1 cellular context compared by ENCODE assay signal in the genomic region with DNA sequence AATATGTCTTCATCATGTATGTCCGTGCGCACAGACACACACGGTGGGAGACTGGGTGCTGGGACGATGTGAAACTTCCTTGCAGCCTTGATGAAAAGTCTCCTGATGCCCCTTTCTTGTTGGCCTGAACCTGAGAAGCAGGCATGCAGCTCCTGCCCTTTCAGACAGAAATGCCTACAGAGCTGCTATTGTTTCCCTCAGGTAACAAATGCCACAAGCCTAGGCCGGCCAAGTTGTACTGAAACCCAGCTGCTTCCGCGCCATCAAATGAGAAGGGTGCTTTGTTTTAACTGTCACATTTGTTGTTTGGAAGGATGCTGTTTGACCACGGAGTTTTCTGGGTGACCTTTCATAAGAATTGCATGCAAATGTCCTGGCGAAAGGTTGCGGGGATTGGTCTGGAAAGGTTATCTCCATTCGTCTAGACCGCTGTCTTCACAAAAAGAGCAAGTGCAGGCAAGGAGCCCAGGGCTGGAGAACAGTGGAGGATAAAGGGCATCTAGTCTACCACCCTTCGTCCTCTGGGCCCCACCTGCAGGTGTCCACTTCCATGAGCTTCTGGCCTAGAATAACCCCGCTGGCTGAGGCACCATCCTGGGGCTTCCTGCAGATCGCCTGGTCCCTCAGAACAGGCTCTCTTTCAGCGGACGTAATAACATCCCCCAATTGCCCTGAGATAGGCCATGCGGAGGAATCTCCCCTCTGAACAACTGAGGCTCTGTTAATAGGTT.
TF ChIP-seq lines count a peak whose summit lies in the region.

No MANE protein-coding gene starts in this region.

TF ChIP-seq in GM12878, 131 proteins besides CTCF, POLR2A, EP300 and RAD21 (continued from another document):
- TF ChIP-seq RELB (IDR thresholded peaks at IDR 0.05; ENCODE audit: low read depth) (no peak), KLF5 (IDR thresholded peaks at IDR 0.05; ENCODE audit: partially characterized antibody) (no peak)
